Comparison of ENCODE assay signal across 8 cellular contexts in the genomic region with DNA sequence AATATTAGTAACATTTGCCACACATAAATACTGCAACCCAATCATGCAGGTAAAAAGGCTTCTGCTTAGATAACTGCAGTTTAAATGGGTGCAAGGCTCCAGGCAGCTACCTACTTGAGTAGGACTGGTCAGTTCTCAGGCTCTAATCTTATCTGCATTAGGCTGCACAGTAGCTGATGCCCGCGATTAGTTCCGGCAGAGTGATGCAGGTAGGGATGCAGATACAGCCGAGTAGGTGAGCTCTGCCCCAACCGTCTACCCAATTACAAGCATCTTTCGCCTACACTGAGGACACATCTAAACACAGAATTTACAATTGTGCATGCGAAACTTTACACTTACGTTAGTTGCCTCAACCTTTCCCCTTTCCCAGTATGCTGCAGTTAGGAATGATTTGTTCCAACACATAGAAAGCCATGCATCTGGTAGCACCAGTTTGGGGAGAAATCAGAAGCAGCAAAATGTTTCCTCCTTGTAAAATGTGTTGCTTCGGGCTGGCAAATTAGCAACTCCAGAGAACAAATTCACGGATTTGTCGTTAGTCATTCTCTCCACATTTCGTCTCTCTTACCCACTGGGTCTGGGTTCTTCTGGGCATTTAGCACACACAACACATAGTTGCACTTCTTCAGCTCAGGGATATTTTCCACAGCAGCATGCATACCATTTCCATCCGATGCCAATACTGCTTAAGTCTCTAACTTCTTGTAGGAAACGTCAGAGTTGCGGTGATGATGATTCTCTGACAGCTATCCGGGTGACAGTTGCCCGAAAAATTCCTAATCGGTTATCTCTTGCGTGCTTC. TPM values are rescaled to one million over a fixed set of nuclear protein-coding genes. Genes with fewer than 3 reads are reported as not detected.
A peak's percentile ranks its signal among the peaks of the same experiment; 100 is the strongest.
DNase-seq lines count a peak whose midpoint lies in the region; ATAC-seq and TF ChIP-seq lines count a peak whose summit lies in the region.

No MANE protein-coding gene starts in this region.

- WGBS in mesodermal cell (ENCODE audit: insufficient coverage in 2 of 2), 2 experiments, result 1 to 3% methylated on average over 9 to 18 of the region's 19 CpGs

- H3K9me3 ChIP-seq in KOPT-K1 (ENCODE audit: insufficient read depth, low read length, poor library complexity, severe bottlenecking) (no peaks in the 10 kb centered on the region), mesodermal cell (ENCODE audit: control insufficient read depth, low read length) (no peaks in the 10 kb centered on the region)

- TF ChIP-seq CTCF in 22Rv1 (IDR thresholded peaks at IDR 0.05), result no peak
- TF ChIP-seq CTCF in coronary artery (IDR thresholded peaks at IDR 0.05), result no peak

- no peak for DNase-seq in coronary artery (ENCODE audit: low spot score)
- DNase-seq in mesenteric fat pad (ENCODE audit: low spot score), result no peak
- no peak for DNase-seq in NCI-H1694 treated with DMSO at 0.1 percent for 48 hours (lab: John Stamatoyannopoulos, UW)
- DNase-seq in kidney glomerular epithelial cell (lab: John Stamatoyannopoulos, UW), result no peak

- H3K27ac ChIP-seq in 22Rv1 (peak overlapping the region; percentile 70), KOPT-K1 (ENCODE audit: low read depth, low read length, poor library complexity, severe bottlenecking) (peak overlapping the region; percentile 33), coronary artery (peak overlapping the region; percentile 50 to 78), mesodermal cell (ENCODE audit: low read depth, low read length, severe bottlenecking) (peak overlapping the region; percentile 10)

- H3K36me3 ChIP-seq in KOPT-K1 (ENCODE audit: insufficient read depth, low read length), result no peaks in the 10 kb centered on the region
- H3K36me3 ChIP-seq in mesodermal cell (ENCODE audit: control insufficient read depth, insufficient read depth, low read length), result no peaks in the 10 kb centered on the region

- ATAC-seq in GM18907 (IDR thresholded peaks at IDR 0.05; ENCODE audit: unreplicated experiment), result peak; percentile 11

- H3K4me1 ChIP-seq in mesodermal cell (ENCODE audit: control insufficient read depth, insufficient read depth, low read length, poor library complexity, severe bottlenecking), result no peaks in the 10 kb centered on the region

- H3K4me3 ChIP-seq in coronary artery, result peak overlapping the region; percentile 83
- H3K4me3 ChIP-seq in mesodermal cell (ENCODE audit: extremely low read depth, insufficient read depth, low read length, poor library complexity, severe bottlenecking), result peak overlapping the region; percentile 84

RNA-seq across cellular contexts. Expression of gene PCDH9, which starts 0.5 kb away (rescaled TPM):
- 3.8 TPM for polyA plus RNA-seq in mesodermal cell (2013, experiment 1 of 2)
- 3.9 TPM for polyA plus RNA-seq in mesodermal cell (2013, experiment 2 of 2)
- total RNA-seq in mesenteric fat pad, result 4.2 TPM

Comparison
In these comparisons a context has a peak if more than half of its experiments do, and no peak if none do; other contexts are left out.
1. H3K27ac ChIP-seq: peak in every context shown above with its lines; median percentile 70 in 22Rv1; 64 in coronary artery; 33 in KOPT-K1; 10 in mesodermal cell.